In genomic region chr13:89784161-89784809, GRCh38 we compare ENCODE assay signal across 23 cellular contexts.
A peak's percentile ranks its signal among the peaks of the same experiment; 100 is the strongest.
DNase-seq lines count a peak whose midpoint lies in the region; ATAC-seq, FAIRE-seq and TF ChIP-seq lines count a peak whose summit lies in the region.
"Had no signal": no experiment of that assay in that cellular context is flagged by ENCODE, and none has a peak within 500 bp of the region (broad histone marks: within the 10 kb centered on the region; RNA-seq: fewer than 3 reads in every experiment).

No MANE protein-coding gene starts in this region.

- H3K9me3 ChIP-seq in right lobe of liver (no peaks in the 10 kb centered on the region), HepG2 (ENCODE audit: low read length) (no peaks in the 10 kb centered on the region)
- H3K9me3 ChIP-seq: BE2C had no signal

- 70% methylated on average over 2 of the region's 13 CpGs for WGBS in right lobe of liver (ENCODE audit: insufficient coverage, low coverage, low lambda C conversion rate, missing lambda C conversion rate)
- WGBS in HepG2 (ENCODE audit: low lambda C conversion rate): 27% methylated on average over 4 of the region's 13 CpGs

- H3K27me3 ChIP-seq in right lobe of liver (no peaks in the 10 kb centered on the region), HepG2 (ENCODE audit: control insufficient read depth in 1 of 2, insufficient read depth in 2 of 2, low read length in 2 of 2) (no peaks in the 10 kb centered on the region; a peak in 1 of 5 replicates)
- H3K27me3 ChIP-seq: BE2C had no signal

- CTCF ChIA-PET in HepG2 (lab: Yijun Ruan, JAX; ENCODE audit: low intra/inter-chr PET ratio, low total read pairs): no interaction called here

- TF ChIP-seq RAD21 in HepG2 (CRISPR knock-in tag; IDR thresholded peaks at IDR 0.05): no peak

- H3K27ac ChIP-seq in right lobe of liver (no peak overlapping the region), HepG2 (ENCODE audit: extremely low read length, insufficient read depth, low read length) (no peak overlapping the region)

- TF ChIP-seq POLR2A in right lobe of liver (IDR thresholded peaks at IDR 0.05) (no peak), HepG2 (IDR thresholded peaks at IDR 0.05; ENCODE audit: insufficient read depth in 1 of 2, low read depth in 2 of 2, low read length in 2 of 2) (no peak)

- no peaks in the 10 kb centered on the region for H3K27me3 Mint-ChIP-seq in glutamatergic neuron (ENCODE audit: unreplicated experiment)
- H3K27me3 Mint-ChIP-seq in immature natural killer cell (ENCODE audit: low read depth in 3 of 3): peaks cover 0 to 2% (median 0%) of the 10 kb centered on the region in 3 donors

- ATAC-seq in right lobe of liver (no peak), HepG2 (no peak), HG03280 (IDR thresholded peaks at IDR 0.05; ENCODE audit: unreplicated experiment) (no peak)
- peak; percentile 13 for ATAC-seq in stimulated activated effector memory CD8-positive, alpha-beta T cell treated with anti-CD3 and anti-CD28 coated beads, Interleukin-12 subunit alpha, Interleukin-12 subunit beta, amount 100 ng/mL, for 72 hours
- ATAC-seq: K562 had no signal

- H3K4me3 ChIP-seq in right lobe of liver: no peak overlapping the region
- no peak overlapping the region for H3K4me3 ChIP-seq in HepG2 (replicated peaks in 1 of 3; ENCODE audit: insufficient read depth in 1 of 3, low read depth in 2 of 3, low read length in 3 of 3)
- H3K4me3 ChIP-seq: K562 had no signal

- H3K4me2 ChIP-seq in HepG2 (ENCODE audit: low read depth, low read length): no peak overlapping the region

- no peaks in the 10 kb centered on the region for H3K36me3 Mint-ChIP-seq in glutamatergic neuron (ENCODE audit: unreplicated experiment)
- H3K36me3 Mint-ChIP-seq in stimulated activated effector memory CD8-positive, alpha-beta T cell treated with anti-CD3 and anti-CD28 coated beads, Interleukin-12 subunit alpha, Interleukin-12 subunit beta, amount 100 ng/mL, for 72 hours: no peaks in the 10 kb centered on the region
- no peaks in the 10 kb centered on the region for H3K36me3 Mint-ChIP-seq in immature natural killer cell

- TF ChIP-seq EP300 in HepG2 (IDR thresholded peaks at IDR 0.05; ENCODE audit: low read depth in 2 of 2, low read length in 2 of 2) (no peak), HepG2 (CRISPR knock-in tag; IDR thresholded peaks at IDR 0.05; ENCODE audit: borderline replicate concordance) (no peak)

- H3K36me3 ChIP-seq in right lobe of liver (no peaks in the 10 kb centered on the region), HepG2 (replicated peaks in 1 of 2; ENCODE audit: control insufficient read depth in 1 of 2, insufficient read depth in 2 of 2, low read length in 2 of 2) (no peaks in the 10 kb centered on the region)
- H3K36me3 ChIP-seq: BE2C had no signal

- no peaks in the 10 kb centered on the region for H4K20me1 ChIP-seq in HepG2 (ENCODE audit: insufficient read depth, low read length)

- no peak for FAIRE-seq in HepG2 (lab: Jason Lieb, UNC)
- FAIRE-seq: D721Med, K562 had no signal

- no peaks in the 10 kb centered on the region for H3K79me2 ChIP-seq in HepG2 (ENCODE audit: insufficient read depth, low read length)

- H3K4me1 ChIP-seq in right lobe of liver: no peaks in the 10 kb centered on the region
- H3K4me1 ChIP-seq in HepG2 (ENCODE audit: insufficient read depth, low read length): no peaks in the 10 kb centered on the region

- TF ChIP-seq CTCF in right lobe of liver (IDR thresholded peaks at IDR 0.05) (no peak), HepG2 (CRISPR knock-in tag; IDR thresholded peaks at IDR 0.05) (no peak), glutamatergic neuron (IDR thresholded peaks at IDR 0.05; ENCODE audit: partially characterized antibody, unreplicated experiment) (no peak)

- no peak overlapping the region for H3K27ac Mint-ChIP-seq in glutamatergic neuron (ENCODE audit: unreplicated experiment)
- H3K27ac Mint-ChIP-seq in stimulated activated effector memory CD8-positive, alpha-beta T cell treated with anti-CD3 and anti-CD28 coated beads, Interleukin-12 subunit alpha, Interleukin-12 subunit beta, amount 100 ng/mL, for 72 hours: no peak overlapping the region
- no peak overlapping the region for H3K27ac Mint-ChIP-seq in immature natural killer cell

- BruUV-seq in HepG2 (replicated peaks; lab: Mats Ljungman, UMichigan): no TSS peak

- no peaks in the 10 kb centered on the region for H3K9me3 Mint-ChIP-seq in glutamatergic neuron (ENCODE audit: unreplicated experiment)
- H3K9me3 Mint-ChIP-seq in stimulated activated effector memory CD8-positive, alpha-beta T cell treated with anti-CD3 and anti-CD28 coated beads, Interleukin-12 subunit alpha, Interleukin-12 subunit beta, amount 100 ng/mL, for 72 hours: peaks cover 3% of the 10 kb centered on the region
- peaks cover 10 to 30% (median 21%) of the 10 kb centered on the region in 6 donors for H3K9me3 Mint-ChIP-seq in immature natural killer cell

- H3K9ac ChIP-seq in HepG2 (ENCODE audit: insufficient read depth, low read depth, low read length): no peak overlapping the region

- DNase-seq in right lobe of liver: peak in 2 of 3 donors; percentile 13 to 32
- DNase-seq in HepG2 (ENCODE audit: low spot score): no peak
- DNase-seq in glutamatergic neuron: peak; percentile 11
- DNase-seq in stimulated activated effector memory CD8-positive, alpha-beta T cell treated with anti-CD3 and anti-CD28 coated beads, Interleukin-12 subunit alpha, Interleukin-12 subunit beta, amount 100 ng/mL, for 72 hours (ENCODE audit: low spot score in 2 of 2): no peak
- no peak for DNase-seq in SIG-M5 treated with dmso at 0.1 percent for 504 hours (lab: John Stamatoyannopoulos, UW; ENCODE audit: unreplicated experiment)
- DNase-seq in immature natural killer cell: no peak
- no peak for DNase-seq in activated effector memory CD4-positive, alpha-beta T cell treated with Interleukin-2 at 50 U/mL for 16 hours
- DNase-seq: 8988T, ACHN, BE2C, GOT3, HCEC 1CT, MV-4-11, NCI-H1105, NCI-H1436 treated with DMSO at 0.1 percent for 48 hours, NCI-H1930, NCI-H2107, NCI-H524 treated with DMSO at 0.1 percent for 48 hours, RPMI8226, SHP77 had no signal

- in situ Hi-C loops in HepG2 (cut with HindIII; ENCODE audit: extremely low pct_ligation_motif_present, low pct_unique_long_range_greater_than_20kb): no loop called here

- H3K4me3 Mint-ChIP-seq in glutamatergic neuron (ENCODE audit: unreplicated experiment): no peak overlapping the region
- H3K4me3 Mint-ChIP-seq in stimulated activated effector memory CD8-positive, alpha-beta T cell treated with anti-CD3 and anti-CD28 coated beads, Interleukin-12 subunit alpha, Interleukin-12 subunit beta, amount 100 ng/mL, for 72 hours: no peak overlapping the region
- no peak overlapping the region for H3K4me3 Mint-ChIP-seq in immature natural killer cell

- H3K4me1 Mint-ChIP-seq in glutamatergic neuron (ENCODE audit: low read depth, unreplicated experiment) (no peaks in the 10 kb centered on the region), immature natural killer cell (no peaks in the 10 kb centered on the region)
- no peaks in the 10 kb centered on the region for H3K4me1 Mint-ChIP-seq in stimulated activated effector memory CD8-positive, alpha-beta T cell treated with anti-CD3 and anti-CD28 coated beads, Interleukin-12 subunit alpha, Interleukin-12 subunit beta, amount 100 ng/mL, for 72 hours

- H2AFZ ChIP-seq in HepG2 (ENCODE audit: low read length): no peak overlapping the region

- intact Hi-C loops in right lobe of liver (cut with DNase I) (no loop called here), HepG2 (cut with micrococcal nuclease; ENCODE audit: unreplicated experiment) (no loop called here)

- POLR2A ChIA-PET in HepG2 (lab: Yijun Ruan, JAX): no interaction called here

TF ChIP-seq in HepG2, 621 proteins besides CTCF, POLR2A, EP300 and RAD21 (continues in another document):
- TF ChIP-seq ZBTB2 (CRISPR knock-in tag; IDR thresholded peaks at IDR 0.05; ENCODE audit: low read depth): no peak
- TF ChIP-seq MAFF (IDR thresholded peaks at IDR 0.05; ENCODE audit: low read depth, low read length): no peak
- TF ChIP-seq TCF12 (IDR thresholded peaks at IDR 0.05): no peak
- TF ChIP-seq TCF12 (CRISPR knock-in tag; IDR thresholded peaks at IDR 0.05): no peak
- TF ChIP-seq KDM3A (CRISPR knock-in tag; IDR thresholded peaks at IDR 0.05; ENCODE audit: low read depth): no peak
- TF ChIP-seq ZNF574 (CRISPR knock-in tag; IDR thresholded peaks at IDR 0.05): no peak
- no peak for TF ChIP-seq ZNF768 (CRISPR knock-in tag; IDR thresholded peaks at IDR 0.05)
- no peak for TF ChIP-seq PITX1 (CRISPR knock-in tag; IDR thresholded peaks at IDR 0.05)
- no peak for TF ChIP-seq ZNF468 (CRISPR knock-in tag; IDR thresholded peaks at IDR 0.05)
- no peak for TF ChIP-seq ZNF20 (CRISPR knock-in tag; IDR thresholded peaks at IDR 0.05)

Comparison
In these comparisons a context has a peak if more than half of its experiments do, and no peak if none do; other contexts are left out.
1. DNase-seq: peak in right lobe of liver (2 of 3) and glutamatergic neuron (single experiment); none in HepG2 (single experiment), stimulated activated effector memory CD8-positive, alpha-beta T cell treated with anti-CD3 and anti-CD28 coated beads, Interleukin-12 subunit alpha, Interleukin-12 subunit beta, amount 100 ng/mL, for 72 hours (0 of 2), SIG-M5 treated with dmso at 0.1 percent for 504 hours (single experiment), immature natural killer cell (0 of 3) and activated effector memory CD4-positive, alpha-beta T cell treated with Interleukin-2 at 50 U/mL for 16 hours (single experiment).